In genomic region chr11:69878927-69879733, GRCh38 we compare ENCODE assay signal across 22 cellular contexts. TPM values are rescaled to one million over a fixed set of nuclear protein-coding genes. Genes with fewer than 3 reads are reported as not detected.
DNase-seq lines count a peak whose midpoint lies in the region; ATAC-seq, FAIRE-seq and TF ChIP-seq lines count a peak whose summit lies in the region.
"Had no signal": no experiment of that assay in that cellular context is flagged by ENCODE, and none has a peak within 500 bp of the region (broad histone marks: within the 10 kb centered on the region; RNA-seq: fewer than 3 reads in every experiment).

No MANE protein-coding gene starts in this region.

- H3K9me3 ChIP-seq in H9 (ENCODE audit: control insufficient read depth, low read depth, low read length) (no peaks in the 10 kb centered on the region), kidney (ENCODE audit: control insufficient read depth in 1 of 2, low read length in 2 of 2) (no peaks in the 10 kb centered on the region), sigmoid colon (no peaks in the 10 kb centered on the region)

- no peak overlapping the region for H4K8ac ChIP-seq in H9 (replicated peaks; ENCODE audit: insufficient read length, low read depth, low read length)

- WGBS in H9 (ENCODE audit: extremely low coverage, insufficient read length, low lambda C conversion rate): no CpG with 5 or more reads among the region's 11 CpGs
- WGBS in sigmoid colon, 2 donors: 66 to 68% methylated on average over 11 of the region's 11 CpGs

- TF ChIP-seq EP300 in sigmoid colon (IDR thresholded peaks at IDR 0.05): no peak

- no peak overlapping the region for H2BK15ac ChIP-seq in H9 (ENCODE audit: low read depth, low read length)

- H3K18ac ChIP-seq in H9 (ENCODE audit: insufficient read length, low read depth, low read length): no peak overlapping the region

- peaks cover 4% of the 10 kb centered on the region for H3K27me3 Mint-ChIP-seq in activated naive CD4-positive, alpha-beta T cell treated with anti-CD3 and anti-CD28 coated beads, Interleukin-2, amount 10 ng/mL, durations not matched to agents 7 days and 5 days
- H3K27me3 Mint-ChIP-seq in H9 (ENCODE audit: low read depth): peaks cover 17% of the 10 kb centered on the region
- H3K27me3 Mint-ChIP-seq in effector memory CD8-positive, alpha-beta T cell: peaks cover 8 to 67% of the 10 kb centered on the region in 2 donors

- H3K4me3 ChIP-seq in kidney (ENCODE audit: low read length in 2 of 2) (no peak overlapping the region), sigmoid colon (no peak overlapping the region)
- H3K4me3 ChIP-seq: GM23338 had no signal

- CTCF ChIA-PET in activated naive CD4-positive, alpha-beta T cell treated with anti-CD3 and anti-CD28 coated beads, Interleukin-2, amount 10 ng/mL, durations not matched to agents 7 days and 5 days (lab: Charles Lee): interaction anchor here (0.8 kb wide), 1 partner anchor 10 kb away, joined by 3 read pairs; no protein-coding TSS in a partner anchor

- TF ChIP-seq POLR2A in sigmoid colon (IDR thresholded peaks at IDR 0.05): no peak

- no peak overlapping the region for H3K14ac ChIP-seq in H9 (ENCODE audit: insufficient read depth, low read length)

- H2BK5ac ChIP-seq in H9 (ENCODE audit: insufficient read length, low read length): no peak overlapping the region

- H3K79me1 ChIP-seq in H9 (ENCODE audit: insufficient read depth, low read depth, low read length, poor library complexity, severe bottlenecking): no peaks in the 10 kb centered on the region

- no peak overlapping the region for H3K4ac ChIP-seq in H9 (ENCODE audit: low read depth, low read length)

- H3K27ac Mint-ChIP-seq in activated naive CD4-positive, alpha-beta T cell treated with anti-CD3 and anti-CD28 coated beads, Interleukin-2, amount 10 ng/mL, durations not matched to agents 7 days and 5 days: peak overlapping the region; percentile 77
- H3K27ac Mint-ChIP-seq in H9: no peak overlapping the region
- H3K27ac Mint-ChIP-seq in effector memory CD8-positive, alpha-beta T cell: no peak overlapping the region
- H3K27ac Mint-ChIP-seq: CD4-positive, alpha-beta memory T cell; GM23338; HFFc6 had no signal

- no peak overlapping the region for H3K4me3 Mint-ChIP-seq in activated naive CD4-positive, alpha-beta T cell treated with anti-CD3 and anti-CD28 coated beads, Interleukin-2, amount 10 ng/mL, durations not matched to agents 7 days and 5 days
- no peak overlapping the region for H3K4me3 Mint-ChIP-seq in H9
- no peak overlapping the region for H3K4me3 Mint-ChIP-seq in effector memory CD8-positive, alpha-beta T cell
- H3K4me3 Mint-ChIP-seq: CD4-positive, alpha-beta memory T cell; GM23338; HFFc6 had no signal

- no peaks in the 10 kb centered on the region for H3K9me3 Mint-ChIP-seq in activated naive CD4-positive, alpha-beta T cell treated with anti-CD3 and anti-CD28 coated beads, Interleukin-2, amount 10 ng/mL, durations not matched to agents 7 days and 5 days
- H3K9me3 Mint-ChIP-seq in H9: no peaks in the 10 kb centered on the region
- H3K9me3 Mint-ChIP-seq in effector memory CD8-positive, alpha-beta T cell: no peaks in the 10 kb centered on the region
- H3K9me3 Mint-ChIP-seq: CD4-positive, alpha-beta memory T cell; GM23338 had no signal

- H3K36me3 ChIP-seq in kidney (ENCODE audit: control insufficient read depth in 1 of 2, insufficient read depth in 2 of 2, low read length in 2 of 2): no peaks in the 10 kb centered on the region
- H3K36me3 ChIP-seq in sigmoid colon: no peaks in the 10 kb centered on the region

- no peaks in the 10 kb centered on the region for H3K79me2 ChIP-seq in H9 (ENCODE audit: insufficient read depth, low read length)

- peak; percentile 18 for DNase-seq in activated naive CD4-positive, alpha-beta T cell treated with anti-CD3 and anti-CD28 coated beads, Interleukin-2, amount 10 ng/mL, durations not matched to agents 7 days and 5 days
- no peak for DNase-seq in activated naive CD4-positive, alpha-beta T cell (lab: John Stamatoyannopoulos, UW)
- peak; percentile 20 for DNase-seq in H9
- peak; percentile 48 for DNase-seq in kidney
- DNase-seq in sigmoid colon: peak; percentile 45
- DNase-seq in stimulated activated CD4-positive, alpha-beta T cell treated with anti-CD3 and anti-CD28 coated beads, Interleukin-2, amount 100 ng/mL, for 24 hours: no peak
- no peak for DNase-seq in effector memory CD8-positive, alpha-beta T cell
- no peak for DNase-seq in iPS-NIHi11 (ENCODE audit: low spot score)
- DNase-seq: ACHN; CD4-positive, alpha-beta memory T cell; DMS79 treated with DMSO at 0.1 percent for 48 hours; GDM1; HFFc6; KG1; NCI-H1092 treated with DMSO at 0.1 percent for 48 hours; NCI-H1694 treated with DMSO at 0.1 percent for 48 hours; NCI-H446 had no signal

- no peak overlapping the region for H3K56ac ChIP-seq in H9 (ENCODE audit: insufficient read length, low read depth, low read length)

- H3K23me2 ChIP-seq in H9 (ENCODE audit: insufficient read length, low read depth, low read length, poor library complexity, severe bottlenecking): no peaks in the 10 kb centered on the region

- no peak overlapping the region for H4K5ac ChIP-seq in H9 (ENCODE audit: insufficient read length, low read depth, low read length)

- no peak overlapping the region for H3K9ac ChIP-seq in H9 (ENCODE audit: extremely low read depth, insufficient read length, low read length)
- H3K9ac ChIP-seq in kidney (ENCODE audit: low read length in 2 of 2): no peak overlapping the region

- TF ChIP-seq CTCF in H9 (conservative IDR thresholded peaks at IDR 0.05) (no peak), kidney (IDR thresholded peaks at IDR 0.05; ENCODE audit: borderline replicate concordance, extremely low read depth, insufficient read depth) (no peak), sigmoid colon (IDR thresholded peaks at IDR 0.05) (no peak)

- H3K36me3 Mint-ChIP-seq in activated naive CD4-positive, alpha-beta T cell treated with anti-CD3 and anti-CD28 coated beads, Interleukin-2, amount 10 ng/mL, durations not matched to agents 7 days and 5 days: no peaks in the 10 kb centered on the region
- no peaks in the 10 kb centered on the region; a peak in 2 of 7 replicates for H3K36me3 Mint-ChIP-seq in H9 (ENCODE audit: insufficient read depth in 1 of 3, low read depth in 3 of 3)
- no peaks in the 10 kb centered on the region for H3K36me3 Mint-ChIP-seq in effector memory CD8-positive, alpha-beta T cell (ENCODE audit: insufficient read depth)
- H3K36me3 Mint-ChIP-seq: CD4-positive, alpha-beta memory T cell had no signal

- H3K4me1 ChIP-seq in H9 (ENCODE audit: insufficient read depth, low read length): no peaks in the 10 kb centered on the region
- peaks cover 0 to 2% of the 10 kb centered on the region in 2 donors for H3K4me1 ChIP-seq in kidney (ENCODE audit: control insufficient read depth in 1 of 2, insufficient read depth in 1 of 2, low read depth in 1 of 2, low read length in 2 of 2)
- H3K4me1 ChIP-seq in sigmoid colon: no peaks in the 10 kb centered on the region

- H3K4me1 Mint-ChIP-seq in activated naive CD4-positive, alpha-beta T cell treated with anti-CD3 and anti-CD28 coated beads, Interleukin-2, amount 10 ng/mL, durations not matched to agents 7 days and 5 days: no peaks in the 10 kb centered on the region
- H3K4me1 Mint-ChIP-seq in H9: peaks cover 4% of the 10 kb centered on the region in 2 experiments; a peak in 3 of 4 replicates
- H3K4me1 Mint-ChIP-seq in effector memory CD8-positive, alpha-beta T cell (ENCODE audit: low read depth in 2 of 2): no peaks in the 10 kb centered on the region
- H3K4me1 Mint-ChIP-seq: CD4-positive, alpha-beta memory T cell had no signal

- H3K27ac ChIP-seq in H9 (ENCODE audit: insufficient read length, low read depth, low read length) (no peak overlapping the region), kidney (ENCODE audit: low read depth in 2 of 2, low read length in 2 of 2) (no peak overlapping the region), sigmoid colon (no peak overlapping the region)
- H3K27ac ChIP-seq: RWPE1 had no signal

- no peak overlapping the region for H3T11ph ChIP-seq in H9 (ENCODE audit: low read length)

- intact Hi-C loops in kidney (cut with DNase I): no loop called here
- intact Hi-C loops in sigmoid colon (cut with DNase I): no loop called here

- H3K27me3 ChIP-seq in H9 (ENCODE audit: insufficient read depth, low read length): no peaks in the 10 kb centered on the region
- peaks cover 0 to 9% (median 0%) of the 10 kb centered on the region in 3 donors for H3K27me3 ChIP-seq in sigmoid colon

- no peak overlapping the region for H2BK12ac ChIP-seq in H9 (ENCODE audit: insufficient read length, low read depth, low read length)

- no peak overlapping the region for H2BK20ac ChIP-seq in H9 (ENCODE audit: low read depth, low read length, poor library complexity, severe bottlenecking)

- FAIRE-seq in kidney (lab: Jason Lieb, UNC): no peak
- FAIRE-seq: D721Med, GM12892 had no signal

- no peaks in the 10 kb centered on the region for H4K20me1 ChIP-seq in H9 (ENCODE audit: control insufficient read depth, insufficient read depth, insufficient read length)

- no peak overlapping the region for H2BK120ac ChIP-seq in H9 (ENCODE audit: low read depth, low read length, poor library complexity, severe bottlenecking)

- H2AK5ac ChIP-seq in H9 (ENCODE audit: insufficient read length, low read length): no peak overlapping the region

- no peak overlapping the region for H3K4me2 ChIP-seq in H9 (ENCODE audit: insufficient read depth, insufficient read length, low read length)
- H3K4me2 ChIP-seq: GM23338 had no signal

- H4K91ac ChIP-seq in H9 (ENCODE audit: insufficient read length, low read depth, low read length): no peak overlapping the region

- H2AFZ ChIP-seq in H9 (ENCODE audit: low read length): no peak overlapping the region
- H2AFZ ChIP-seq: GM23338 had no signal

- no peak for ATAC-seq in effector memory CD8-positive, alpha-beta T cell (replicated peaks)
- ATAC-seq: GM23338 had no signal

- no peak overlapping the region for H3K23ac ChIP-seq in H9 (ENCODE audit: insufficient read length, low read depth, low read length)

RNA-seq across cellular contexts. Expression of gene FGF3, which starts 59.9 kb away (rescaled TPM):
- total RNA-seq in H9 (2021): not detected in 2 replicates
- not detected for total RNA-seq in kidney
- not detected for polyA plus RNA-seq in kidney (ENCODE audit: insufficient read depth, low read depth, low replicate concordance)
- not detected for total RNA-seq in sigmoid colon
- polyA plus RNA-seq in sigmoid colon: not detected
- total RNA-seq: CD4-positive, alpha-beta memory T cell; HFFc6; M059J had no signal
- polyA plus RNA-seq: CD4-positive, alpha-beta memory T cell; GM23338 had no signal

Comparison
In these comparisons a context has a peak if more than half of its experiments do, and no peak if none do; other contexts are left out.
1. DNase-seq: peak in activated naive CD4-positive, alpha-beta T cell treated with anti-CD3 and anti-CD28 coated beads, Interleukin-2, amount 10 ng/mL, durations not matched to agents 7 days and 5 days (single experiment), H9 (single experiment), kidney (single experiment) and sigmoid colon (single experiment); none in activated naive CD4-positive, alpha-beta T cell (0 of 4), stimulated activated CD4-positive, alpha-beta T cell treated with anti-CD3 and anti-CD28 coated beads, Interleukin-2, amount 100 ng/mL, for 24 hours (0 of 2), effector memory CD8-positive, alpha-beta T cell (0 of 3) and iPS-NIHi11 (single experiment).